Comparison of ENCODE assay signal across 12 cellular contexts in the genomic region with DNA sequence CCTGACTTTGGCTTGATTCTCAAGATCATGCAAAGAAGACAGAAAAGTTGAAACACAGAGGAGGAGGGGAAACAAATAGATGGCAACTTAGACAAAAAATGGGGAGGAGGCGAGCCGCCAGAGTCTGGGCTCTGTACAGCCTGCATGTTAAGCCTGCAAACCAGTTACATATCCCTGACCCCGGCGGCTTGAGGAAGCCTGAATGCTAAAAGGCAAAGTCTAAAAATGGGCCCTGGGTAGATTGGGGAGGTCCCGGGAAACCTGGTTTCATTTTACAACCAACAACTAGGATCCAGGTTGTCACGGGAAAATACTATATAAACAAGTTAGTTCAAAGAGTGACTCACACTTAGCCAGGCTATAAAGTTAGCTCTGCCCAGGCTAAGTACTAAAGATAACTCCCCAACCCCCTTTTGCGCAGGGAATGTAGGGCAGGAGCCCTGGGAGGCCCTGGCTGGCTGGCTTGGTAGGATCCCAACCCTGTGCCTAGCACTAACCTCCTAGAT. TPM values are rescaled to one million over a fixed set of nuclear protein-coding genes. Genes with fewer than 3 reads are reported as not detected.
A peak's percentile ranks its signal among the peaks of the same experiment; 100 is the strongest.
DNase-seq lines count a peak whose midpoint lies in the region; ATAC-seq and TF ChIP-seq lines count a peak whose summit lies in the region.
"Had no signal": no experiment of that assay in that cellular context is flagged by ENCODE, and none has a peak within 500 bp of the region (broad histone marks: within the 10 kb centered on the region; RNA-seq: fewer than 3 reads in every experiment).

No MANE protein-coding gene starts in this region.

- ATAC-seq in left colon (peak; percentile 84), GM21786 (IDR thresholded peaks at IDR 0.05; ENCODE audit: unreplicated experiment) (no peak)

- H3K36me3 ChIP-seq in tibial artery (no peaks in the 10 kb centered on the region), HAP-1 (replicated peaks) (no peaks in the 10 kb centered on the region)

- TF ChIP-seq CTCF in astrocyte of the spinal cord (IDR thresholded peaks at IDR 0.05; ENCODE audit: low read depth, low read length), result no peak
- no peak for TF ChIP-seq CTCF in tibial artery (IDR thresholded peaks at IDR 0.05)

- H3K9me3 ChIP-seq in tibial artery (no peaks in the 10 kb centered on the region), HAP-1 (no peaks in the 10 kb centered on the region)

- in situ Hi-C loops in astrocyte of the spinal cord (cut with HindIII; ENCODE audit: low sequenced_read_pairs) (no loop called here), HAP-1 (cut with MboI; ENCODE audit: low sequenced_read_pairs) (no loop called here)

- no peaks in the 10 kb centered on the region for H3K27me3 ChIP-seq in tibial artery
- no peaks in the 10 kb centered on the region; the same call in 1 of the 2 replicates for H3K27me3 ChIP-seq in HAP-1 (ENCODE audit: low read depth)

- no peak overlapping the region for H3K4me3 ChIP-seq in astrocyte of the spinal cord (ENCODE audit: low read depth, low read length)
- no peak overlapping the region for H3K4me3 ChIP-seq in tibial artery
- no peak overlapping the region for H3K4me3 ChIP-seq in HAP-1
- H3K4me3 ChIP-seq: skin epidermis had no signal

- intact Hi-C loops in left colon (cut with DNase I, micrococcal nuclease) (no loop called here), tibial artery (cut with DNase I; ENCODE audit: low total_unique reads) (no loop called here)

- DNase-seq in HT-29 (ENCODE audit: low spot score) (peak; percentile 80), astrocyte of the spinal cord (ENCODE audit: low read depth, low spot score) (peak; percentile 82), left colon (peak; percentile 66 to 75), tibial artery (no peak), SW 1271 (lab: John Stamatoyannopoulos, UW) (no peak), HAP-1 (ENCODE audit: low spot score in 2 of 2) (no peak)
- no peak for DNase-seq in stimulated activated CD4-positive, alpha-beta T cell treated with anti-CD3 and anti-CD28 coated beads, Interleukin-2, amount 100 ng/mL, for 24 hours
- DNase-seq: DND-41, NCI-H1436, T-helper 9 cell had no signal

- peaks cover 0 to 56% (median 33%) of the 10 kb centered on the region in 4 donors for H3K4me1 ChIP-seq in tibial artery
- no peaks in the 10 kb centered on the region for H3K4me1 ChIP-seq in HAP-1

- peak overlapping the region; percentile 56 to 68 for H3K27ac ChIP-seq in tibial artery
- H3K27ac ChIP-seq: skin epidermis had no signal

RNA-seq across cellular contexts. Expression of a gene that starts 18.8 kb away (rescaled TPM):
- total RNA-seq in HT-29 (2014; rRNA removed; shearing (Covaris generic)), result not detected in 2 replicates
- total RNA-seq in left colon, result 10 to 100 TPM in 1 of 2 donors, 1 to 10 TPM in 1; 10.0 to 75.1 TPM

Comparison
In these comparisons a context has a peak if more than half of its experiments do, and no peak if none do; other contexts are left out.
1. DNase-seq: peak in HT-29 (single experiment), astrocyte of the spinal cord (single experiment) and left colon (2 of 2); none in tibial artery (0 of 2), stimulated activated CD4-positive, alpha-beta T cell treated with anti-CD3 and anti-CD28 coated beads, Interleukin-2, amount 100 ng/mL, for 24 hours (0 of 2), SW 1271 (0 of 2) and HAP-1 (0 of 2).
2. RNA of a gene that starts 18.8 kb away (total RNA-seq): 10.0 to 75.1 TPM in left colon; not detected in HT-29; every median in the first group is over 10 times any median in the second.